Comparison of ENCODE assay signal across 9 cellular contexts in the genomic region with DNA sequence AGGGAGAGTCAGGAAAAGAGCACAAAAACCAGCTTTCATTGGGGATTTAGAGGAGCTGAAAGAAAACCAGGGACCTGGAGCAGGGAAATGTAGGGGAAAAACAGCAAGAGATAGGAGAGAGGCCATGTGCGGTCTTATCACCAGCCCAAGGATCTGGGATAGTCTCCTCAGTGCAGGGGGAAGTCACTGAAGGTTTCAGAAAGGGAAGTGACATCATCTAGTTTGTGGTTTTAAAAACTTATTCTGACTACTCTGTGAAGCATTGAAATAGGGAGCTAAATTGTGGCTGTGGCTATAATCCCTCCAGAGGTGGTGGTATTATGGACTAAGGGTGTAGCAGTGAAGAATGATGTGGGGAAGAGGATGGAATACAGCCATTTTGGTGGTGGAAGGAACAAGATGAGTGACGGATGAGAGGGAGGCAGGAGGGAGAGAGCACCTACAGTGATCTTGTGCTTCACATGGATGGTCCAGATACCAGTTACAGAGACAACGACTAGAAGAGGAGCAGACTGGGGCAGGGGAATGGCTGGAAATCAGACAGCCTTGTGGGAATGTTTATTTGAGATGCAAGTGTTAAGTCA.
DNase-seq lines count a peak whose midpoint lies in the region; ATAC-seq and TF ChIP-seq lines count a peak whose summit lies in the region.
"Had no signal": no experiment of that assay in that cellular context is flagged by ENCODE, and none has a peak within 500 bp of the region (broad histone marks: within the 10 kb centered on the region; RNA-seq: fewer than 3 reads in every experiment).

No MANE protein-coding gene starts in this region.

- intact Hi-C loops in activated naive CD4-positive, alpha-beta T cell treated with anti-CD3 and anti-CD28 coated beads for 36 hours (cut with micrococcal nuclease): loop anchor here (2.0 kb wide), 2 partner anchors 73 to 591 kb away; partner anchors contain the start of genes HMG20A and PEAK1
- intact Hi-C loops in sigmoid colon (cut with DNase I): no loop called here

- DNase-seq in activated naive CD4-positive, alpha-beta T cell treated with anti-CD3 and anti-CD28 coated beads for 36 hours: peak; percentile 42
- DNase-seq in activated naive CD4-positive, alpha-beta T cell (lab: John Stamatoyannopoulos, UW): no peak
- DNase-seq in NB4 (ENCODE audit: low read depth) (peak; percentile 80), astrocyte of the spinal cord (ENCODE audit: low read depth, low spot score) (peak; percentile 35), sigmoid colon (no peak), NCI-H345 (lab: John Stamatoyannopoulos, UW) (no peak)

- no peak for TF ChIP-seq EP300 in sigmoid colon (IDR thresholded peaks at IDR 0.05)

- H3K36me3 ChIP-seq in sigmoid colon: no peaks in the 10 kb centered on the region

- in situ Hi-C loops in astrocyte of the spinal cord (cut with HindIII; ENCODE audit: low sequenced_read_pairs): no loop called here

- CTCF ChIA-PET in activated naive CD4-positive, alpha-beta T cell treated with anti-CD3 and anti-CD28 coated beads for 36 hours (lab: Charles Lee): interaction anchor here (0.6 to 2.3 kb wide), 8 partner anchors 10 to 543 kb away, joined by 3 to 10 read pairs (median 4); no protein-coding TSS in a partner anchor

- no peak overlapping the region for H3K27ac Mint-ChIP-seq in activated naive CD4-positive, alpha-beta T cell treated with anti-CD3 and anti-CD28 coated beads for 36 hours
- peak overlapping the region; percentile 44 for H3K27ac Mint-ChIP-seq in stimulated activated memory B cell treated with anti-CD40 and anti-IgM and Interleukin-4, amounts not matched to agents 10 μg/mL and 1 μg/mL and 100 μg/mL, for 72 hours

- no peaks in the 10 kb centered on the region for H3K27me3 Mint-ChIP-seq in activated naive CD4-positive, alpha-beta T cell treated with anti-CD3 and anti-CD28 coated beads for 36 hours (ENCODE audit: low read depth)
- no peaks in the 10 kb centered on the region for H3K27me3 Mint-ChIP-seq in stimulated activated memory B cell treated with anti-CD40 and anti-IgM and Interleukin-4, amounts not matched to agents 10 μg/mL and 1 μg/mL and 100 μg/mL, for 72 hours

- H3K4me1 Mint-ChIP-seq in activated naive CD4-positive, alpha-beta T cell treated with anti-CD3 and anti-CD28 coated beads for 36 hours (ENCODE audit: low read depth): peaks cover 28% of the 10 kb centered on the region
- peaks cover 32% of the 10 kb centered on the region for H3K4me1 Mint-ChIP-seq in stimulated activated memory B cell treated with anti-CD40 and anti-IgM and Interleukin-4, amounts not matched to agents 10 μg/mL and 1 μg/mL and 100 μg/mL, for 72 hours

- H3K4me1 ChIP-seq in sigmoid colon: peaks cover 0 to 45% (median 35%) of the 10 kb centered on the region in 4 donors

- peak; percentile 81 for ATAC-seq in stimulated activated memory B cell treated with anti-CD40 and anti-IgM and Interleukin-4, amounts not matched to agents 10 μg/mL and 1 μg/mL and 100 μg/mL, for 72 hours
- ATAC-seq in HG02852 (IDR thresholded peaks at IDR 0.05; ENCODE audit: unreplicated experiment): no peak
- ATAC-seq: Right ventricle myocardium inferior had no signal

- H3K4me3 ChIP-seq in NB4 (ENCODE audit: low read depth, low read length) (no peak overlapping the region), astrocyte of the spinal cord (ENCODE audit: low read depth, low read length) (no peak overlapping the region), sigmoid colon (no peak overlapping the region)

- TF ChIP-seq POLR2A in NB4 (IDR thresholded peaks at IDR 0.05; ENCODE audit: extremely low read depth, insufficient read length): no peak
- TF ChIP-seq POLR2A in sigmoid colon (IDR thresholded peaks at IDR 0.05): no peak

- WGBS in sigmoid colon, 2 donors: 63 to 89% methylated on average over 3 of the region's 3 CpGs

- H3K9me3 ChIP-seq in sigmoid colon: no peaks in the 10 kb centered on the region

- H3K9me3 Mint-ChIP-seq in activated naive CD4-positive, alpha-beta T cell treated with anti-CD3 and anti-CD28 coated beads for 36 hours: no peaks in the 10 kb centered on the region
- no peaks in the 10 kb centered on the region for H3K9me3 Mint-ChIP-seq in stimulated activated memory B cell treated with anti-CD40 and anti-IgM and Interleukin-4, amounts not matched to agents 10 μg/mL and 1 μg/mL and 100 μg/mL, for 72 hours

- no peak overlapping the region for H3K4me3 Mint-ChIP-seq in activated naive CD4-positive, alpha-beta T cell treated with anti-CD3 and anti-CD28 coated beads for 36 hours
- H3K4me3 Mint-ChIP-seq in stimulated activated memory B cell treated with anti-CD40 and anti-IgM and Interleukin-4, amounts not matched to agents 10 μg/mL and 1 μg/mL and 100 μg/mL, for 72 hours: no peak overlapping the region

- no peak overlapping the region for H3K27ac ChIP-seq in sigmoid colon

- TF ChIP-seq CTCF in NB4 (IDR thresholded peaks at IDR 0.05; ENCODE audit: low read depth, low read length): no peak
- TF ChIP-seq CTCF in astrocyte of the spinal cord (IDR thresholded peaks at IDR 0.05; ENCODE audit: low read depth, low read length): no peak
- TF ChIP-seq CTCF in sigmoid colon (IDR thresholded peaks at IDR 0.05): no peak

- H3K36me3 Mint-ChIP-seq in activated naive CD4-positive, alpha-beta T cell treated with anti-CD3 and anti-CD28 coated beads for 36 hours (ENCODE audit: low read depth): peaks cover 3% of the 10 kb centered on the region
- H3K36me3 Mint-ChIP-seq in stimulated activated memory B cell treated with anti-CD40 and anti-IgM and Interleukin-4, amounts not matched to agents 10 μg/mL and 1 μg/mL and 100 μg/mL, for 72 hours: peaks cover 12% of the 10 kb centered on the region

- H3K27me3 ChIP-seq in sigmoid colon: no peaks in the 10 kb centered on the region

Comparison
In these comparisons a context has a peak if more than half of its experiments do, and no peak if none do; other contexts are left out.
1. DNase-seq: peak in activated naive CD4-positive, alpha-beta T cell treated with anti-CD3 and anti-CD28 coated beads for 36 hours (single experiment), NB4 (single experiment) and astrocyte of the spinal cord (single experiment); none in activated naive CD4-positive, alpha-beta T cell (0 of 4), sigmoid colon (single experiment) and NCI-H345 (single experiment).